ENCODE assay signal across 8 cellular contexts in the genomic region with DNA sequence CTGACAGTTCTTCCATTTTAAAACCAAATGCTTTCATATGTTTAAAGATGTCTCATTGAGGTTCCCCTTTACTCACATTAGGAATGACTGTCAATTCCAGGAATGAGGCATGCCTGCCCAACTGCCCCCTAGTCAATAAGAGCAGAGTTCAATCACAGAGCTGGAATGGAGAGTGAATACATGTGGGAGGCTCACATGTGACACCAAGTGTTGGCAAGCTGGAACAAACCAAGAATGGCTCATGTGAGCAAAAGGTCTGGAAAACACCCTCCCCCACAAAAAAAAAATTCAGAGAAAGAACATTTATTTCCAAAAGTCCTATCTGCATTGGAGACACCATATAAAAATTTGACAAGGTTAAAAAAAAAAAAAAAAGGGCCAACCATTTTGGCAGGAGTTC. TPM values are rescaled to one million over a fixed set of nuclear protein-coding genes. Genes with fewer than 3 reads are reported as not detected.
DNase-seq lines count a peak whose midpoint lies in the region; ATAC-seq and TF ChIP-seq lines count a peak whose summit lies in the region.

No MANE protein-coding gene starts in this region.

- CTCF ChIA-PET in T-cell (lab: Charles Lee): no interaction called here

- TF ChIP-seq POLR2A in esophagus squamous epithelium (IDR thresholded peaks at IDR 0.05): no peak

- peak; percentile 68 for DNase-seq in ACHN
- peak; percentile 63 for DNase-seq in GM12865 (ENCODE audit: low read depth)
- no peak for DNase-seq in T-cell
- no peak for DNase-seq in esophagus squamous epithelium (lab: John Stamatoyannopoulos, UW)
- DNase-seq in osteocyte (ENCODE audit: extremely low spot score, unreplicated experiment): no peak
- DNase-seq in mesenteric fat pad (ENCODE audit: low spot score): no peak
- DNase-seq in DMS53 treated with DMSO at 0.1 percent for 48 hours (lab: John Stamatoyannopoulos, UW; ENCODE audit: unreplicated experiment): no peak

- H3K4me1 Mint-ChIP-seq in T-cell: peaks cover 58 to 68% (median 66%) of the 10 kb centered on the region in 3 donors
- H3K4me1 Mint-ChIP-seq in osteocyte (ENCODE audit: unreplicated experiment): peaks cover 52% of the 10 kb centered on the region

- peaks cover 18 to 40% (median 22%) of the 10 kb centered on the region in 3 donors for H3K36me3 ChIP-seq in esophagus squamous epithelium

- H3K27ac Mint-ChIP-seq in T-cell (peak overlapping the region; percentile 11 to 76), osteocyte (ENCODE audit: unreplicated experiment) (peak overlapping the region; percentile 85)

- POLR2A ChIA-PET in T-cell (lab: Charles Lee): interaction anchor here in 1 of 2 donors (0.7 kb wide), 1 partner anchor 253 kb away, joined by 3 read pairs; no protein-coding TSS in a partner anchor

- H3K4me3 Mint-ChIP-seq in T-cell (no peak overlapping the region), osteocyte (ENCODE audit: unreplicated experiment) (peak overlapping the region; percentile 10)

- ATAC-seq in T-cell (replicated peaks in 1 of 4): no peak
- no peak for ATAC-seq in HG02798 (IDR thresholded peaks at IDR 0.05; ENCODE audit: poor library complexity, unreplicated experiment)

- no peak for TF ChIP-seq CTCF in GM12865 (IDR thresholded peaks at IDR 0.05; ENCODE audit: insufficient read depth, low read depth, low read length, missing control alignments)
- no peak for TF ChIP-seq CTCF in esophagus squamous epithelium (IDR thresholded peaks at IDR 0.05)
- TF ChIP-seq CTCF in osteocyte (IDR thresholded peaks at IDR 0.05): peak; percentile 23

- H3K27ac ChIP-seq in esophagus squamous epithelium: peak overlapping the region in 3 of 4 donors; percentile 2 to 61 (median 30)

- H3K36me3 Mint-ChIP-seq in T-cell: peaks cover 30% of the 10 kb centered on the region
- H3K36me3 Mint-ChIP-seq in osteocyte (ENCODE audit: unreplicated experiment): peaks cover 29% of the 10 kb centered on the region

- no peaks in the 10 kb centered on the region for H3K9me3 Mint-ChIP-seq in T-cell
- H3K9me3 Mint-ChIP-seq in osteocyte (ENCODE audit: unreplicated experiment): no peaks in the 10 kb centered on the region

- H3K27me3 ChIP-seq in esophagus squamous epithelium: no peaks in the 10 kb centered on the region

- no peaks in the 10 kb centered on the region for H3K9me3 ChIP-seq in esophagus squamous epithelium

- H3K4me1 ChIP-seq in esophagus squamous epithelium: peaks cover 6 to 52% (median 29%) of the 10 kb centered on the region in 3 donors

- H3K27me3 Mint-ChIP-seq in T-cell: no peaks in the 10 kb centered on the region
- H3K27me3 Mint-ChIP-seq in osteocyte (ENCODE audit: unreplicated experiment): no peaks in the 10 kb centered on the region

- H3K4me3 ChIP-seq in GM12865 (ENCODE audit: low read depth, low read length) (no peak overlapping the region; the same call in 1 of the 2 replicates), esophagus squamous epithelium (no peak overlapping the region)

- in situ Hi-C loops in ACHN (cut with HindIII; ENCODE audit: low pct_ligation_motif_present, low pct_unique_long_range_greater_than_20kb, low sequenced_read_pairs): no loop called here

- intact Hi-C loops in esophagus squamous epithelium (cut with DNase I): loop anchor here (10.0 kb wide), 1 partner anchor 147 kb away; a partner anchor contains a TSS

RNA-seq across cellular contexts. Expression of a gene that starts 3.7 kb away (rescaled TPM):
- 10 to 100 TPM; 57.4 to 73.3 (median 63.3) TPM for total RNA-seq in T-cell
- 10 to 100 TPM; 34.0 to 76.4 (median 63.7) TPM for total RNA-seq in esophagus squamous epithelium
- 74.5 and 78.3 TPM in 2 replicates for total RNA-seq in osteocyte
- total RNA-seq in mesenteric fat pad: 94.0 TPM

RNA-seq across cellular contexts. Expression of a gene that starts 3.8 kb away (rescaled TPM):
- total RNA-seq in T-cell (100 to 1,000 TPM in 2 of 5 donors, 10 to 100 TPM in 3; 77.1 to 110 (median 86.6) TPM), esophagus squamous epithelium (100 to 1,000 TPM in 3 of 4 donors, 10 to 100 TPM in 1; 95.8 to 184 (median 112) TPM), osteocyte (65.8 and 69.8 TPM in 2 replicates), mesenteric fat pad (113 TPM)

RNA-seq across cellular contexts. Expression of a gene that starts 23.6 kb away (rescaled TPM):
- 10 to 100 TPM; 21.0 to 47.0 (median 39.1) TPM for total RNA-seq in T-cell
- 10 to 100 TPM; 10.6 to 34.7 (median 26.0) TPM for total RNA-seq in esophagus squamous epithelium
- total RNA-seq in osteocyte: 86.3 and 97.4 TPM in 2 replicates
- 33.2 TPM for total RNA-seq in mesenteric fat pad

RNA-seq across cellular contexts. Expression of a gene that starts 23.9 kb away (rescaled TPM):
- 10 to 100 TPM; 61.8 to 85.8 (median 81.3) TPM for total RNA-seq in T-cell
- total RNA-seq in esophagus squamous epithelium: 100 to 1,000 TPM in 3 of 4 donors, 10 to 100 TPM in 1; 65.8 to 138 (median 123) TPM
- 120 and 124 TPM in 2 replicates for total RNA-seq in osteocyte
- 65.7 TPM for total RNA-seq in mesenteric fat pad

Comparison
In these comparisons a context has a peak if more than half of its experiments do, and no peak if none do; other contexts are left out.
1. DNase-seq: peak in ACHN (single experiment) and GM12865 (single experiment); none in T-cell (0 of 34), esophagus squamous epithelium (single experiment), osteocyte (single experiment), mesenteric fat pad (single experiment) and DMS53 treated with DMSO at 0.1 percent for 48 hours (single experiment).